Comparison of ENCODE assay signal across 10 cellular contexts in genomic region chr9:129236441-129237145, GRCh38. TPM values are rescaled to one million over a fixed set of nuclear protein-coding genes. Genes with fewer than 3 reads are reported as not detected.
DNase-seq lines count a peak whose midpoint lies in the region; ATAC-seq and TF ChIP-seq lines count a peak whose summit lies in the region.
"Had no signal": no experiment of that assay in that cellular context is flagged by ENCODE, and none has a peak within 500 bp of the region (broad histone marks: within the 10 kb centered on the region; RNA-seq: fewer than 3 reads in every experiment).

No MANE protein-coding gene starts in this region.

- H3K27me3 Mint-ChIP-seq in GM23338 (ENCODE audit: insufficient read depth, low read depth, poor library complexity): peaks cover 8% of the 10 kb centered on the region
- H3K27me3 Mint-ChIP-seq in activated T-helper 17 cell treated with anti-CD3 and anti-CD28 coated beads, Interleukin-2, amount 50 U/mL, for 72 hours: no peaks in the 10 kb centered on the region
- no peaks in the 10 kb centered on the region for H3K27me3 Mint-ChIP-seq in naive thymus-derived CD4-positive, alpha-beta T cell

- peaks cover 8% of the 10 kb centered on the region for H3K4me1 ChIP-seq in ACC112 (ENCODE audit: control insufficient read depth, insufficient read depth, low read length, unreplicated experiment)
- H3K4me1 ChIP-seq in GM23338 (ENCODE audit: insufficient read depth): no peaks in the 10 kb centered on the region
- H3K4me1 ChIP-seq in naive thymus-derived CD4-positive, alpha-beta T cell (ENCODE audit: control insufficient read depth in 2 of 2, insufficient read depth in 2 of 2, low read length in 2 of 2): peaks cover 35 to 36% of the 10 kb centered on the region in 2 donors

- H3K4me1 Mint-ChIP-seq in GM23338: peaks cover 8% of the 10 kb centered on the region
- H3K4me1 Mint-ChIP-seq in activated T-helper 17 cell treated with anti-CD3 and anti-CD28 coated beads, Interleukin-2, amount 50 U/mL, for 72 hours: peaks cover 25% of the 10 kb centered on the region
- H3K4me1 Mint-ChIP-seq in naive thymus-derived CD4-positive, alpha-beta T cell: peaks cover 38 to 77% (median 68%) of the 10 kb centered on the region in 7 donors

- intact Hi-C loops in naive thymus-derived CD4-positive, alpha-beta T cell (cut with micrococcal nuclease): loop anchor here (1.0 to 5.0 kb wide), 10 partner anchors 10 to 177 kb away; no protein-coding TSS in a partner anchor

- H3K9me3 ChIP-seq in naive thymus-derived CD4-positive, alpha-beta T cell (ENCODE audit: control insufficient read depth in 2 of 3, low read length in 3 of 3): peaks cover 0 to 7% (median 7%) of the 10 kb centered on the region in 3 experiments

- H3K79me2 ChIP-seq in ACC112 (ENCODE audit: control insufficient read depth, insufficient read depth, low read length, unreplicated experiment): no peaks in the 10 kb centered on the region
- H3K79me2 ChIP-seq in GM23338 (replicated peaks; ENCODE audit: insufficient read depth): no peaks in the 10 kb centered on the region

- H3K9me2 ChIP-seq in GM23338 (ENCODE audit: insufficient read depth): peaks cover 2% of the 10 kb centered on the region; the same call in 1 of the 2 replicates

- no peaks in the 10 kb centered on the region for H3K9me3 Mint-ChIP-seq in GM23338
- H3K9me3 Mint-ChIP-seq in activated T-helper 17 cell treated with anti-CD3 and anti-CD28 coated beads, Interleukin-2, amount 50 U/mL, for 72 hours: peaks cover 4% of the 10 kb centered on the region
- peaks cover 0 to 12% (median 7%) of the 10 kb centered on the region in 11 donors for H3K9me3 Mint-ChIP-seq in naive thymus-derived CD4-positive, alpha-beta T cell

- ATAC-seq in GM23338 (peak; percentile 54), HG02759 (IDR thresholded peaks at IDR 0.05; ENCODE audit: unreplicated experiment) (no peak), GM18498 (IDR thresholded peaks at IDR 0.05; ENCODE audit: unreplicated experiment) (no peak)
- ATAC-seq in activated T-helper 17 cell treated with anti-CD3 and anti-CD28 coated beads, Interleukin-2, amount 50 U/mL, for 72 hours (replicated peaks): peak; percentile 22
- peak; percentile 41 for ATAC-seq in naive thymus-derived CD4-positive, alpha-beta T cell

- H2AFZ ChIP-seq in ACC112 (ENCODE audit: low read length, unreplicated experiment): no peak overlapping the region
- no peak overlapping the region for H2AFZ ChIP-seq in GM23338

- peak overlapping the region; percentile 53 for H3K4me3 ChIP-seq in ACC112 (ENCODE audit: low read depth, low read length)
- H3K4me3 ChIP-seq in GM23338: no peak overlapping the region
- H3K4me3 ChIP-seq in naive thymus-derived CD4-positive, alpha-beta T cell (ENCODE audit: low read length): peak overlapping the region; percentile 66
- H3K4me3 ChIP-seq: MG63 had no signal

- no peak for TF ChIP-seq CTCF in GM23338 (conservative IDR thresholded peaks at IDR 0.05; ENCODE audit: low read depth in 2 of 2)

- no peaks in the 10 kb centered on the region for H3K27me3 ChIP-seq in ACC112 (ENCODE audit: insufficient read depth, low read length)
- H3K27me3 ChIP-seq in GM23338 (ENCODE audit: insufficient read depth): no peaks in the 10 kb centered on the region
- no peaks in the 10 kb centered on the region for H3K27me3 ChIP-seq in naive thymus-derived CD4-positive, alpha-beta T cell (ENCODE audit: control insufficient read depth in 2 of 2, insufficient read depth in 2 of 2, low read length in 2 of 2)
- H3K27me3 ChIP-seq: heart right ventricle, MG63 had no signal

- DNase-seq in GM23338 (ENCODE audit: low spot score) (no peak), DMS153 (lab: John Stamatoyannopoulos, UW) (no peak), pons (ENCODE audit: low spot score) (no peak)
- DNase-seq in naive thymus-derived CD4-positive, alpha-beta T cell: peak in 6 of 9 donors; percentile 11 to 37 (median 27)
- DNase-seq: heart right ventricle had no signal

- no peak overlapping the region; the same call in 2 of the 3 replicates for H3K4me3 Mint-ChIP-seq in GM23338
- peak overlapping the region; percentile 77 for H3K4me3 Mint-ChIP-seq in activated T-helper 17 cell treated with anti-CD3 and anti-CD28 coated beads, Interleukin-2, amount 50 U/mL, for 72 hours
- peak overlapping the region; percentile 87 to 97 (median 92) for H3K4me3 Mint-ChIP-seq in naive thymus-derived CD4-positive, alpha-beta T cell

- H3K27ac Mint-ChIP-seq in GM23338: no peak overlapping the region
- peak overlapping the region; percentile 73 for H3K27ac Mint-ChIP-seq in activated T-helper 17 cell treated with anti-CD3 and anti-CD28 coated beads, Interleukin-2, amount 50 U/mL, for 72 hours
- peak overlapping the region; percentile 85 to 98 (median 95) for H3K27ac Mint-ChIP-seq in naive thymus-derived CD4-positive, alpha-beta T cell

- H3F3A ChIP-seq in GM23338 (replicated peaks; ENCODE audit: low read depth): 0 out of 2 replicates have a peak, but pooled peaks cover 2% of the 10 kb centered on the region

- H3K36me3 ChIP-seq in ACC112 (ENCODE audit: insufficient read depth, low read length) (no peaks in the 10 kb centered on the region), GM23338 (ENCODE audit: insufficient read depth) (no peaks in the 10 kb centered on the region)
- H3K36me3 ChIP-seq in naive thymus-derived CD4-positive, alpha-beta T cell (ENCODE audit: control insufficient read depth in 2 of 3, insufficient read depth in 3 of 3, low read length in 3 of 3): no peaks in the 10 kb centered on the region
- H3K36me3 ChIP-seq: heart right ventricle, MG63 had no signal

- CTCF ChIA-PET in naive thymus-derived CD4-positive, alpha-beta T cell (lab: Charles Lee): interaction anchor here (0.9 to 1.5 kb wide), 4 partner anchors 9 to 94 kb away, joined by 3 to 7 read pairs (median 4); no protein-coding TSS in a partner anchor

- H4K20me1 ChIP-seq in GM23338 (replicated peaks; ENCODE audit: insufficient read depth): no peaks in the 10 kb centered on the region; the same call in 1 of the 2 replicates

- no peaks in the 10 kb centered on the region for H3K36me3 Mint-ChIP-seq in GM23338 (ENCODE audit: low read depth)
- H3K36me3 Mint-ChIP-seq in activated T-helper 17 cell treated with anti-CD3 and anti-CD28 coated beads, Interleukin-2, amount 50 U/mL, for 72 hours (ENCODE audit: low read depth): no peaks in the 10 kb centered on the region
- peaks cover 0 to 11% (median 8%) of the 10 kb centered on the region in 5 donors for H3K36me3 Mint-ChIP-seq in naive thymus-derived CD4-positive, alpha-beta T cell

- peak overlapping the region; percentile 35; the same call in 1 of the 2 replicates for H3K4me2 ChIP-seq in GM23338

- H3K27ac ChIP-seq in ACC112 (ENCODE audit: low read depth, low read length) (no peak overlapping the region), GM23338 (ENCODE audit: low read depth) (no peak overlapping the region)
- peak overlapping the region; percentile 77 for H3K27ac ChIP-seq in naive thymus-derived CD4-positive, alpha-beta T cell (ENCODE audit: low read depth, low read length)

- POLR2A ChIA-PET in naive thymus-derived CD4-positive, alpha-beta T cell (lab: Charles Lee): interaction anchor here (0.8 to 7.3 kb wide), 29 partner anchors 10 to 389 kb away, joined by 3 to 119 read pairs (median 6); partner anchors contain the start of genes DOLPP1, IER5L and NTMT1

TF ChIP-seq in GM23338, 12 proteins besides CTCF, POLR2A, EP300 and RAD21:
- TF ChIP-seq CREB1 (CRISPR knock-in tag; IDR thresholded peaks at IDR 0.05; ENCODE audit: low read depth) (no peak), POLR2AphosphoS5 (IDR thresholded peaks at IDR 0.05; ENCODE audit: low read depth) (no peak), ZNF114 (CRISPR knock-in tag; IDR thresholded peaks at IDR 0.05) (no peak)

RNA-seq across cellular contexts. Expression of gene IER5L, which starts 58.5 kb away (rescaled TPM):
- total RNA-seq in GM23338 (2014; rRNA removed; shearing (Covaris generic)): 0.90 and 1.2 TPM in 2 replicates
- 0.19 and 0.24 TPM in 2 replicates for polyA plus RNA-seq in GM23338 (2016; fragmentation: Nextera tagmentation; extraction: Ambion mirVana)
- 1 to 10 TPM in 1 of 2 donors, under 1 TPM in 1; 0.67 to 2.2 TPM for total RNA-seq in activated T-helper 17 cell treated with anti-CD3 and anti-CD28 coated beads, Interleukin-2, amount 50 U/mL, for 72 hours
- total RNA-seq in naive thymus-derived CD4-positive, alpha-beta T cell: 1 to 10 TPM; 3.4 to 6.8 (median 3.8) TPM
- under 1 TPM in 1 of 2 donors, not detected in 1; 0.08 TPM for polyA plus RNA-seq in naive thymus-derived CD4-positive, alpha-beta T cell

Comparison
In these comparisons a context has a peak if more than half of its experiments do, and no peak if none do; other contexts are left out.
1. ATAC-seq: peak in GM23338 (single experiment), activated T-helper 17 cell treated with anti-CD3 and anti-CD28 coated beads, Interleukin-2, amount 50 U/mL, for 72 hours (single experiment) and naive thymus-derived CD4-positive, alpha-beta T cell (single experiment); none in HG02759 (single experiment) and GM18498 (single experiment).
2. DNase-seq: peak in naive thymus-derived CD4-positive, alpha-beta T cell (6 of 9); none in GM23338 (single experiment), DMS153 (single experiment) and pons (single experiment).